In the genomic region with DNA sequence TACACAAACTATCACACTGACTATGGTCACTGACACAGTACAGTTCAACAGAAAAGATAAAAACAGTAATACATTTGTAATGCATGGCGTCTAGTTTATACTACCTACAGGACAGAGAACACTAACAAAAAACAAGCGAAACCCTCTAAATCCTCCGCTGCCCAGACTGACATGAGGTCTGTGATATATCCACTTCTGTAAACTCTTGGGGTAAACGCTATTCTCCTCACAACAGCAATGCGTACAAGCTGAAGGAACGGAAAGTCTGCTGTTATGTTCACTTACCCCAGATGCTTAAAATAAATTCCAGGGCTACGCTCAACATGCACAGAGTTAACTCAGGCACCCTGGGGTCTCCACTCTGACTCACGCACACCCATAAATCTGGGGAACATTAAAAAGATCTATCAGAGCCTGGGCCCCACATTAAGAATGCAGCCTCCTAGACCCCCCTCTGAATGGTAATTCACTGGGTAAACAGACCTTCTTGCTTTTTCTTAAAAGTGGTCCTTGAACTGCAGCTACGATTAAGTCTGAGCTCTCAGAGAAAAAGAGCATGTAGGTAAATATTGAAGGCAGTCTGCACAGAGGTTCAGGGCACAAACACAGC, we compare ENCODE assay signal across 13 cellular contexts.
DNase-seq lines count a peak whose midpoint lies in the region; ATAC-seq, FAIRE-seq and TF ChIP-seq lines count a peak whose summit lies in the region.
"Had no signal": no experiment of that assay in that cellular context is flagged by ENCODE, and none has a peak within 500 bp of the region (broad histone marks: within the 10 kb centered on the region; RNA-seq: fewer than 3 reads in every experiment).

No MANE protein-coding gene starts in this region.

- H3K4me2 ChIP-seq in H9 (ENCODE audit: insufficient read depth, insufficient read length, low read length) (no peak overlapping the region), mesendoderm (ENCODE audit: low read length) (no peak overlapping the region)

- no peak overlapping the region for H2BK120ac ChIP-seq in H9 (ENCODE audit: low read depth, low read length, poor library complexity, severe bottlenecking)
- no peak overlapping the region for H2BK120ac ChIP-seq in mesendoderm (ENCODE audit: low read depth, low read length)

- H3K27ac ChIP-seq in H9 (ENCODE audit: insufficient read length, low read depth, low read length) (no peak overlapping the region), mesendoderm (ENCODE audit: low read depth, low read length) (no peak overlapping the region), stomach smooth muscle (ENCODE audit: low read length) (peak overlapping the region; percentile 84), small intestine (ENCODE audit: low read depth in 1 of 2, low read length in 1 of 2) (no peak overlapping the region)

- no peak for ATAC-seq in HG02885 (IDR thresholded peaks at IDR 0.05; ENCODE audit: poor library complexity, unreplicated experiment)
- ATAC-seq in HG02763 (IDR thresholded peaks at IDR 0.05; ENCODE audit: unreplicated experiment) = no peak
- ATAC-seq in GM19463 (IDR thresholded peaks at IDR 0.05; ENCODE audit: unreplicated experiment) = no peak
- ATAC-seq: activated CD4-positive, CD25-positive, alpha-beta regulatory T cell treated with anti-CD3 and anti-CD28 coated beads, Interleukin-2, amount 50 U/mL, for 24 hours had no signal

- H3K23ac ChIP-seq in H9 (ENCODE audit: insufficient read length, low read depth, low read length) (no peak overlapping the region), mesendoderm (ENCODE audit: low read length) (peak overlapping the region; percentile 55)

- TF ChIP-seq CTCF in H9 (conservative IDR thresholded peaks at IDR 0.05) (no peak), astrocyte of the spinal cord (IDR thresholded peaks at IDR 0.05; ENCODE audit: low read depth, low read length) (no peak)

- H2BK12ac ChIP-seq in H9 (ENCODE audit: insufficient read length, low read depth, low read length) = no peak overlapping the region

- H3K79me1 ChIP-seq in H9 (ENCODE audit: insufficient read depth, low read depth, low read length, poor library complexity, severe bottlenecking) (peaks cover 22% of the 10 kb centered on the region), mesendoderm (ENCODE audit: low read length) (peaks cover 35% of the 10 kb centered on the region)

- no peak overlapping the region for H2AFZ ChIP-seq in H9 (ENCODE audit: low read length)

- H3K23me2 ChIP-seq in H9 (ENCODE audit: insufficient read length, low read depth, low read length, poor library complexity, severe bottlenecking) = no peaks in the 10 kb centered on the region

- H3K36me3 Mint-ChIP-seq in H9 (ENCODE audit: insufficient read depth in 1 of 3, low read depth in 3 of 3) = peaks cover 52 to 76% (median 63%) of the 10 kb centered on the region in 3 experiments

- H3K4ac ChIP-seq in H9 (ENCODE audit: low read depth, low read length) (no peak overlapping the region), mesendoderm (ENCODE audit: low read depth, low read length) (no peak overlapping the region)

- no peaks in the 10 kb centered on the region for H3K36me3 ChIP-seq in mesendoderm (ENCODE audit: control insufficient read depth, insufficient read depth, low read length)
- H3K36me3 ChIP-seq in stomach smooth muscle (ENCODE audit: control insufficient read depth in 2 of 2, insufficient read depth in 2 of 2, low read length in 2 of 2) = no peaks in the 10 kb centered on the region
- H3K36me3 ChIP-seq in small intestine (ENCODE audit: control insufficient read depth in 2 of 2, insufficient read depth in 2 of 2, low read length in 2 of 2) = no peaks in the 10 kb centered on the region

- DNase-seq in H9 = no peak
- DNase-seq in astrocyte of the spinal cord (ENCODE audit: low read depth, low spot score) = peak; percentile 69
- DNase-seq in mesendoderm = no peak
- no peak for DNase-seq in small intestine
- DNase-seq: activated effector memory CD4-positive, alpha-beta T cell treated with anti-CD3 and anti-CD28 coated beads, Interleukin-2, amount 50 U/mL, for 16 hours; Caco-2; NCI-H226; SIG-M5 had no signal

- no peak overlapping the region for H3K9ac ChIP-seq in H9 (ENCODE audit: extremely low read depth, insufficient read length, low read length)
- no peak overlapping the region for H3K9ac ChIP-seq in mesendoderm (ENCODE audit: low read length)
- no peak overlapping the region for H3K9ac ChIP-seq in stomach smooth muscle (ENCODE audit: low read length in 2 of 2)

- no peaks in the 10 kb centered on the region for H3K27me3 Mint-ChIP-seq in H9 (ENCODE audit: low read depth)

- WGBS in H9 (ENCODE audit: extremely low coverage, insufficient read length, low lambda C conversion rate) = no CpG with 5 or more reads among the region's 9 CpGs
- WGBS in mesendoderm (ENCODE audit: extremely low coverage, insufficient coverage, low lambda C conversion rate) = no CpG with 5 or more reads among the region's 9 CpGs
- WGBS in small intestine, 3 donors = 82 to 94% (median 89%) methylated on average over 9 of the region's 9 CpGs

- H3K9me3 ChIP-seq in H9 (ENCODE audit: control insufficient read depth, low read depth, low read length) = no peaks in the 10 kb centered on the region
- no peaks in the 10 kb centered on the region for H3K9me3 ChIP-seq in stomach smooth muscle (ENCODE audit: control insufficient read depth in 2 of 2, low read length in 2 of 2)
- H3K9me3 ChIP-seq in small intestine (ENCODE audit: control insufficient read depth, low read depth) = no peaks in the 10 kb centered on the region
- H3K9me3 ChIP-seq: Caco-2 had no signal

- H4K8ac ChIP-seq in H9 (replicated peaks; ENCODE audit: insufficient read length, low read depth, low read length) (no peak overlapping the region), mesendoderm (ENCODE audit: low read depth, low read length) (no peak overlapping the region)

- no peak overlapping the region for H4K91ac ChIP-seq in H9 (ENCODE audit: insufficient read length, low read depth, low read length)

- H2AK5ac ChIP-seq in H9 (ENCODE audit: insufficient read length, low read length) (no peak overlapping the region), mesendoderm (ENCODE audit: low read length) (no peak overlapping the region)

- no peak overlapping the region; the same call in 1 of the 2 replicates for H3K14ac ChIP-seq in H9 (ENCODE audit: insufficient read depth, low read length)

- H3K27me3 ChIP-seq in H9 (ENCODE audit: insufficient read depth, low read length) (no peaks in the 10 kb centered on the region), mesendoderm (ENCODE audit: insufficient read depth, low read length, poor library complexity) (no peaks in the 10 kb centered on the region), stomach smooth muscle (ENCODE audit: control insufficient read depth in 1 of 2, insufficient read depth in 2 of 2, low read length in 2 of 2) (no peaks in the 10 kb centered on the region), small intestine (ENCODE audit: control insufficient read depth in 2 of 2, insufficient read depth in 2 of 2, low read length in 2 of 2) (no peaks in the 10 kb centered on the region)

- in situ Hi-C loops in astrocyte of the spinal cord (cut with HindIII; ENCODE audit: low sequenced_read_pairs) = no loop called here

- peaks cover 68 to 69% of the 10 kb centered on the region in 2 experiments for H3K4me1 Mint-ChIP-seq in H9

- H3K4me3 ChIP-seq in astrocyte of the spinal cord (ENCODE audit: low read depth, low read length) = no peak overlapping the region
- H3K4me3 ChIP-seq in mesendoderm (ENCODE audit: low read length) = no peak overlapping the region
- peak overlapping the region in 1 of 2 donors; percentile 35 for H3K4me3 ChIP-seq in stomach smooth muscle (ENCODE audit: low read length in 2 of 2)
- no peak overlapping the region for H3K4me3 ChIP-seq in small intestine (ENCODE audit: low read depth in 1 of 2, low read length in 2 of 2)

- H2BK15ac ChIP-seq in H9 (ENCODE audit: low read depth, low read length) (no peak overlapping the region), mesendoderm (replicated peaks; ENCODE audit: low read depth) (no peak overlapping the region)

- H3T11ph ChIP-seq in H9 (ENCODE audit: low read length) = no peak overlapping the region

- no peak for FAIRE-seq in small intestine (lab: Jason Lieb, UNC)

- H4K5ac ChIP-seq in H9 (ENCODE audit: insufficient read length, low read depth, low read length) (no peak overlapping the region), mesendoderm (ENCODE audit: low read length) (no peak overlapping the region)

- no peak overlapping the region for H2BK20ac ChIP-seq in H9 (ENCODE audit: low read depth, low read length, poor library complexity, severe bottlenecking)

- H3K79me2 ChIP-seq in H9 (ENCODE audit: insufficient read depth, low read length) = peaks cover 56% of the 10 kb centered on the region; the same call in 1 of the 2 replicates
- peaks cover 94% of the 10 kb centered on the region for H3K79me2 ChIP-seq in mesendoderm (ENCODE audit: control insufficient read depth, insufficient read depth, low read length)

- H4K20me1 ChIP-seq in H9 (ENCODE audit: control insufficient read depth, insufficient read depth, insufficient read length) = no peaks in the 10 kb centered on the region

- peaks cover 0 to 2% of the 10 kb centered on the region in 2 experiments; a peak in 1 of 5 replicates for H3K9me3 Mint-ChIP-seq in H9

- H3K56ac ChIP-seq in H9 (ENCODE audit: insufficient read length, low read depth, low read length) = no peak overlapping the region
- H3K56ac ChIP-seq in mesendoderm (ENCODE audit: low read length) = no peak overlapping the region

- H3K18ac ChIP-seq in H9 (ENCODE audit: insufficient read length, low read depth, low read length) (no peak overlapping the region), mesendoderm (ENCODE audit: low read length) (no peak overlapping the region)

- no peak overlapping the region for H3K4me3 Mint-ChIP-seq in H9

- H2BK5ac ChIP-seq in H9 (ENCODE audit: insufficient read length, low read length) (no peak overlapping the region), mesendoderm (ENCODE audit: low read length) (no peak overlapping the region)

- H3K27ac Mint-ChIP-seq in H9 = peak overlapping the region in 2 of 3 experiments; percentile 40 to 87; a peak in 1 of 7 replicates

- H3K4me1 ChIP-seq in H9 (ENCODE audit: insufficient read depth, low read length) = peaks cover 9% of the 10 kb centered on the region; the same call in 1 of the 2 replicates
- H3K4me1 ChIP-seq in mesendoderm (ENCODE audit: control insufficient read depth, low read depth, low read length) = peaks cover 9% of the 10 kb centered on the region
- H3K4me1 ChIP-seq in stomach smooth muscle (ENCODE audit: control insufficient read depth, insufficient read depth, low read length) = peaks cover 68% of the 10 kb centered on the region
- peaks cover 0 to 7% of the 10 kb centered on the region in 2 donors for H3K4me1 ChIP-seq in small intestine (ENCODE audit: control insufficient read depth in 2 of 2, insufficient read depth in 1 of 2, low read depth in 1 of 2, low read length in 1 of 2)
